15 cellular contexts compared by ENCODE assay signal in genomic region chr11:112260490-112260889, GRCh38. TPM values are rescaled to one million over a fixed set of nuclear protein-coding genes. Genes with fewer than 3 reads are reported as not detected.
A peak's percentile ranks its signal among the peaks of the same experiment; 100 is the strongest.
DNase-seq lines count a peak whose midpoint lies in the region; ATAC-seq and TF ChIP-seq lines count a peak whose summit lies in the region.
"Had no signal": no experiment of that assay in that cellular context is flagged by ENCODE, and none has a peak within 500 bp of the region (broad histone marks: within the 10 kb centered on the region; RNA-seq: fewer than 3 reads in every experiment).

TSS of gene PLET1 (minus strand) at chr11:112260860. CDS start at chr11:112260589, 271 bp downstream.

- H3K36me3 ChIP-seq in MG63: no peaks in the 10 kb centered on the region
- H3K36me3 ChIP-seq: BE2C had no signal

- intact Hi-C loops in left ventricle myocardium superior (cut with micrococcal nuclease): no loop called here

- H3K4me3 ChIP-seq in MG63 (no peak within 1 kb of the TSS), epithelial cell of esophagus (ENCODE audit: low read length) (no peak within 1 kb of the TSS)
- H3K4me3 ChIP-seq: GM23338 had no signal

- no peaks in the 10 kb centered on the region for H3K9me3 ChIP-seq in MG63
- H3K9me3 ChIP-seq: BE2C had no signal

- H3K27ac Mint-ChIP-seq in activated T-cell treated with anti-CD3 and anti-CD28 coated beads, Interleukin-2, amount 50 U/mL, for 72 hours: no peak within 1 kb of the TSS
- H3K27ac Mint-ChIP-seq: CD4-positive, CD25-positive, alpha-beta regulatory T cell; CD8-positive, alpha-beta memory T cell; GM23338 had no signal

- H3K4me1 Mint-ChIP-seq in activated T-cell treated with anti-CD3 and anti-CD28 coated beads, Interleukin-2, amount 50 U/mL, for 72 hours (ENCODE audit: low read depth): no peaks in the 10 kb centered on the region
- H3K4me1 Mint-ChIP-seq: CD4-positive, CD25-positive, alpha-beta regulatory T cell; CD8-positive, alpha-beta memory T cell; GM23338 had no signal

- TF ChIP-seq CTCF in epithelial cell of esophagus (IDR thresholded peaks at IDR 0.05; ENCODE audit: insufficient read depth, low read depth, low read length, missing control alignments): no peak

- DNase-seq in HT1080 (ENCODE audit: low read depth) (peak; percentile 21), MG63 (peak; percentile 12), epithelial cell of esophagus (ENCODE audit: low read depth) (peak; percentile 55), foreskin melanocyte (no peak), NCI-H345 treated with DMSO at 0.1 percent for 48 hours (lab: John Stamatoyannopoulos, UW; ENCODE audit: unreplicated experiment) (no peak), left ventricle myocardium superior (no peak)
- DNase-seq in activated T-cell treated with anti-CD3 and anti-CD28 coated beads, Interleukin-2, amount 50 U/mL, for 72 hours: no peak
- DNase-seq: ACHN; BE2C; C1 segment of cervical spinal cord; CD4-positive, CD25-positive, alpha-beta regulatory T cell; CD8-positive, alpha-beta memory T cell; COR-L47; HCEC 1CT had no signal

- H3K27me3 ChIP-seq in MG63: no peaks in the 10 kb centered on the region
- H3K27me3 ChIP-seq: BE2C had no signal

- no peaks in the 10 kb centered on the region for H3K27me3 Mint-ChIP-seq in activated T-cell treated with anti-CD3 and anti-CD28 coated beads, Interleukin-2, amount 50 U/mL, for 72 hours (ENCODE audit: low read depth)
- H3K27me3 Mint-ChIP-seq: CD4-positive, CD25-positive, alpha-beta regulatory T cell; CD8-positive, alpha-beta memory T cell had no signal

- H3K4me3 Mint-ChIP-seq in activated T-cell treated with anti-CD3 and anti-CD28 coated beads, Interleukin-2, amount 50 U/mL, for 72 hours: no peak within 1 kb of the TSS
- H3K4me3 Mint-ChIP-seq: CD4-positive, CD25-positive, alpha-beta regulatory T cell; CD8-positive, alpha-beta memory T cell; GM23338 had no signal

- H3K36me3 Mint-ChIP-seq in activated T-cell treated with anti-CD3 and anti-CD28 coated beads, Interleukin-2, amount 50 U/mL, for 72 hours (ENCODE audit: insufficient read depth in 2 of 2): no peaks in the 10 kb centered on the region

- no peaks in the 10 kb centered on the region for H3K9me3 Mint-ChIP-seq in activated T-cell treated with anti-CD3 and anti-CD28 coated beads, Interleukin-2, amount 50 U/mL, for 72 hours
- H3K9me3 Mint-ChIP-seq: CD4-positive, CD25-positive, alpha-beta regulatory T cell; CD8-positive, alpha-beta memory T cell; GM23338 had no signal

- ATAC-seq in left ventricle myocardium superior: no peak
- ATAC-seq in activated T-cell treated with anti-CD3 and anti-CD28 coated beads, Interleukin-2, amount 50 U/mL, for 72 hours (replicated peaks in 1 of 2): no peak
- ATAC-seq: GM23338 had no signal

RNA-seq across cellular contexts. Expression of gene PLET1, which starts in this region (rescaled TPM):
- total RNA-seq in HT1080 (2014; rRNA removed; shearing (Covaris generic)): not detected in 2 replicates
- not detected in 2 replicates for polyA plus RNA-seq in HT1080 (2015; cell fraction: cytosol; rRNA removed)
- polyA plus RNA-seq in HT1080 (2015; cell fraction: nucleus; rRNA removed): not detected in 2 replicates
- total RNA-seq in MG63 (2014; rRNA removed; shearing (Covaris generic); ENCODE audit: low replicate concordance): not detected in 2 replicates
- not detected for total RNA-seq in left ventricle myocardium superior
- not detected for total RNA-seq in activated T-cell treated with anti-CD3 and anti-CD28 coated beads, Interleukin-2, amount 50 U/mL, for 72 hours
- total RNA-seq: CD4-positive, CD25-positive, alpha-beta regulatory T cell; CD8-positive, alpha-beta memory T cell; GM23338 had no signal
- polyA plus RNA-seq: CD4-positive, CD25-positive, alpha-beta regulatory T cell; CD8-positive, alpha-beta memory T cell; GM23338 had no signal

Comparison
In these comparisons a context has a peak if more than half of its experiments do, and no peak if none do; other contexts are left out.
1. Peak in DNase-seq in HT1080; RNA of the gene not detected or under 1 TPM.
2. Peak in DNase-seq in MG63; RNA of the gene not detected or under 1 TPM.